In the genomic region with DNA sequence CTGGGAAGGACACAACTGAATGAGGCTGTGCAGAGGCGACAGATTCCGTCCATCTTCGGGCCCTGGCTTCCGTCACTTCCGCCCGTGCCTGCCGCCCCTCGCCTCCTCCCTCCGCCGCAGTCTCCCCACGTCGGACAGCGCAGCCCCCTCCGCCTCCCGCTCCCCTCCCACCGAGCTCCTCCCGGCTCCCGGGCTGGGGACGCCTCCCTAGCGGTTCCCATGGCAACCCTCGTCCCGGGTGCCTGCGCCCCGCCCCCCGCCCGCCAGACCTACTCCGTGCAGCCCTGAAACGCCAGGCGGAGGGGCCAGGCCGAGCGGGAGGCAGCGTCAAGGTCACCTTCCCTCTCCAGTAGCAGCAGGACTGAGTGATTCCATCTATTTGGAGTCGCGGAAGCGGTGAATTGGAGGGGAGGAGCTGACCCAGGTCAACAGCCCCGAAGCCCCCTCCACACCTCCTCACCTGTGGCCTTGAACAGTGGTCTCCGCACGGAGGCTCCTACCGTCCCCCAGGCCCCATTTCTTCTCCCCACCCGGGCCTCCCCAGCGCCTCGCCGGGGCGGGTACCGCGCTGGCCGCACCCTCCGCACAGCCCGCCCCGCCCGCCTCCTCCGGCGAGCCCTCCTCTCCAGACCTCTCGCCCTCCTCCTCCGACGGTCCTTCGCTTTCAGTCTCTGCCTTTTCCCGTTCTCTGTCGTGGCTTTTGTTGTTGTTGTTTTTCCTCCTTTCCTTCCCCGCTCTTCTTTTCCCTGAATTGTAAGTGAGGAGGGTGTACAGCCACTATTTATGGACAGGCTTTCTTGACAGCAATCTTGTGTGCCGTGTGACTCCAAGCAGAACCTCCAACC, we compare ENCODE assay signal across 1 cellular context.
A peak's percentile ranks its signal among the peaks of the same experiment; 100 is the strongest.
TF ChIP-seq lines count a peak whose summit lies in the region.

No MANE protein-coding gene starts in this region.

TF ChIP-seq in HepG2, 621 proteins besides CTCF, POLR2A, EP300 and RAD21 (continued from another document and continues in another):
- TF ChIP-seq, protein P1, sequence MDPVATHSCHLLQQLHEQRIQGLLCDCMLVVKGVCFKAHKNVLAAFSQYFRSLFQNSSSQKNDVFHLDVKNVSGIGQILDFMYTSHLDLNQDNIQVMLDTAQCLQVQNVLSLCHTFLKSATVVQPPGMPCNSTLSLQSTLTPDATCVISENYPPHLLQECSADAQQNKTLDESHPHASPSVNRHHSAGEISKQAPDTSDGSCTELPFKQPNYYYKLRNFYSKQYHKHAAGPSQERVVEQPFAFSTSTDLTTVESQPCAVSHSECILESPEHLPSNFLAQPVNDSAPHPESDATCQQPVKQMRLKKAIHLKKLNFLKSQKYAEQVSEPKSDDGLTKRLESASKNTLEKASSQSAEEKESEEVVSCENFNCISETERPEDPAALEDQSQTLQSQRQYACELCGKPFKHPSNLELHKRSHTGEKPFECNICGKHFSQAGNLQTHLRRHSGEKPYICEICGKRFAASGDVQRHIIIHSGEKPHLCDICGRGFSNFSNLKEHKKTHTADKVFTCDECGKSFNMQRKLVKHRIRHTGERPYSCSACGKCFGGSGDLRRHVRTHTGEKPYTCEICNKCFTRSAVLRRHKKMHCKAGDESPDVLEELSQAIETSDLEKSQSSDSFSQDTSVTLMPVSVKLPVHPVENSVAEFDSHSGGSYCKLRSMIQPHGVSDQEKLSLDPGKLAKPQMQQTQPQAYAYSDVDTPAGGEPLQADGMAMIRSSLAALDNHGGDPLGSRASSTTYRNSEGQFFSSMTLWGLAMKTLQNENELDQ (CRISPR knock-in tag; IDR thresholded peaks at IDR 0.05; ENCODE audit: borderline replicate concordance) = no peak
- TF ChIP-seq ZNF713 (CRISPR knock-in tag; IDR thresholded peaks at IDR 0.05) (peak; percentile 37; the same call in 1 of the 2 replicates), NFYC (CRISPR knock-in tag; IDR thresholded peaks at IDR 0.05) (peak; percentile 44; the same call in 1 of the 2 replicates), ZMAT3 (CRISPR knock-in tag; conservative IDR thresholded peaks at IDR 0.05) (peak; percentile 23; the same call in 1 of the 2 replicates), RFX1 (IDR thresholded peaks at IDR 0.05) (peak; percentile 99), NFIC (IDR thresholded peaks at IDR 0.05; ENCODE audit: low read length) (no peak), MZF1 (CRISPR knock-in tag; IDR thresholded peaks at IDR 0.05; ENCODE audit: borderline replicate concordance) (0 out of 2 replicates have a peak, but pooled peaks have one; percentile 70), SATB2 (CRISPR knock-in tag; IDR thresholded peaks at IDR 0.05) (peak; percentile 23; the same call in 1 of the 2 replicates), SMC3 (IDR thresholded peaks at IDR 0.05; ENCODE audit: low read length) (peak; percentile 3; the same call in 1 of the 2 replicates), SIX4 (CRISPR knock-in tag; IDR thresholded peaks at IDR 0.05) (peak; percentile 88), ADNP (CRISPR knock-in tag; IDR thresholded peaks at IDR 0.05) (peak; percentile 21; the same call in 1 of the 2 replicates)
- TF ChIP-seq, protein P2, sequence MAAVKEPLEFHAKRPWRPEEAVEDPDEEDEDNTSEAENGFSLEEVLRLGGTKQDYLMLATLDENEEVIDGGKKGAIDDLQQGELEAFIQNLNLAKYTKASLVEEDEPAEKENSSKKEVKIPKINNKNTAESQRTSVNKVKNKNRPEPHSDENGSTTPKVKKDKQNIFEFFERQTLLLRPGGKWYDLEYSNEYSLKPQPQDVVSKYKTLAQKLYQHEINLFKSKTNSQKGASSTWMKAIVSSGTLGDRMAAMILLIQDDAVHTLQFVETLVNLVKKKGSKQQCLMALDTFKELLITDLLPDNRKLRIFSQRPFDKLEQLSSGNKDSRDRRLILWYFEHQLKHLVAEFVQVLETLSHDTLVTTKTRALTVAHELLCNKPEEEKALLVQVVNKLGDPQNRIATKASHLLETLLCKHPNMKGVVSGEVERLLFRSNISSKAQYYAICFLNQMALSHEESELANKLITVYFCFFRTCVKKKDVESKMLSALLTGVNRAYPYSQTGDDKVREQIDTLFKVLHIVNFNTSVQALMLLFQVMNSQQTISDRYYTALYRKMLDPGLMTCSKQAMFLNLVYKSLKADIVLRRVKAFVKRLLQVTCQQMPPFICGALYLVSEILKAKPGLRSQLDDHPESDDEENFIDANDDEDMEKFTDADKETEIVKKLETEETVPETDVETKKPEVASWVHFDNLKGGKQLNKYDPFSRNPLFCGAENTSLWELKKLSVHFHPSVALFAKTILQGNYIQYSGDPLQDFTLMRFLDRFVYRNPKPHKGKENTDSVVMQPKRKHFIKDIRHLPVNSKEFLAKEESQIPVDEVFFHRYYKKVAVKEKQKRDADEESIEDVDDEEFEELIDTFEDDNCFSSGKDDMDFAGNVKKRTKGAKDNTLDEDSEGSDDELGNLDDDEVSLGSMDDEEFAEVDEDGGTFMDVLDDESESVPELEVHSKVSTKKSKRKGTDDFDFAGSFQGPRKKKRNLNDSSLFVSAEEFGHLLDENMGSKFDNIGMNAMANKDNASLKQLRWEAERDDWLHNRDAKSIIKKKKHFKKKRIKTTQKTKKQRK (IDR thresholded peaks at IDR 0.05; ENCODE audit: low read length) = no peak
- TF ChIP-seq, protein P3, sequence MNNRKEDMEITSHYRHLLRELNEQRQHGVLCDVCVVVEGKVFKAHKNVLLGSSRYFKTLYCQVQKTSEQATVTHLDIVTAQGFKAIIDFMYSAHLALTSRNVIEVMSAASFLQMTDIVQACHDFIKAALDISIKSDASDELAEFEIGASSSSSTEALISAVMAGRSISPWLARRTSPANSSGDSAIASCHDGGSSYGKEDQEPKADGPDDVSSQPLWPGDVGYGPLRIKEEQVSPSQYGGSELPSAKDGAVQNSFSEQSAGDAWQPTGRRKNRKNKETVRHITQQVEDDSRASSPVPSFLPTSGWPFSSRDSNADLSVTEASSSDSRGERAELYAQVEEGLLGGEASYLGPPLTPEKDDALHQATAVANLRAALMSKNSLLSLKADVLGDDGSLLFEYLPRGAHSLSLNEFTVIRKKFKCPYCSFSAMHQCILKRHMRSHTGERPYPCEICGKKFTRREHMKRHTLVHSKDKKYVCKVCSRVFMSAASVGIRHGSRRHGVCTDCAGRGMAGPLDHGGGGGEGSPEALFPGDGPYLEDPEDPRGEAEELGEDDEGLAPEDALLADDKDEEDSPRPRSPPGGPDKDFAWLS (CRISPR knock-in tag; IDR thresholded peaks at IDR 0.05; ENCODE audit: borderline replicate concordance) = peak; percentile 56; the same call in 1 of the 2 replicates
- TF ChIP-seq, protein P4, sequence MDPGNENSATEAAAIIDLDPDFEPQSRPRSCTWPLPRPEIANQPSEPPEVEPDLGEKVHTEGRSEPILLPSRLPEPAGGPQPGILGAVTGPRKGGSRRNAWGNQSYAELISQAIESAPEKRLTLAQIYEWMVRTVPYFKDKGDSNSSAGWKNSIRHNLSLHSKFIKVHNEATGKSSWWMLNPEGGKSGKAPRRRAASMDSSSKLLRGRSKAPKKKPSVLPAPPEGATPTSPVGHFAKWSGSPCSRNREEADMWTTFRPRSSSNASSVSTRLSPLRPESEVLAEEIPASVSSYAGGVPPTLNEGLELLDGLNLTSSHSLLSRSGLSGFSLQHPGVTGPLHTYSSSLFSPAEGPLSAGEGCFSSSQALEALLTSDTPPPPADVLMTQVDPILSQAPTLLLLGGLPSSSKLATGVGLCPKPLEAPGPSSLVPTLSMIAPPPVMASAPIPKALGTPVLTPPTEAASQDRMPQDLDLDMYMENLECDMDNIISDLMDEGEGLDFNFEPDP (CRISPR knock-in tag; conservative IDR thresholded peaks at IDR 0.05) = no peak; the same call in 1 of the 2 replicates
- TF ChIP-seq, protein P5, sequence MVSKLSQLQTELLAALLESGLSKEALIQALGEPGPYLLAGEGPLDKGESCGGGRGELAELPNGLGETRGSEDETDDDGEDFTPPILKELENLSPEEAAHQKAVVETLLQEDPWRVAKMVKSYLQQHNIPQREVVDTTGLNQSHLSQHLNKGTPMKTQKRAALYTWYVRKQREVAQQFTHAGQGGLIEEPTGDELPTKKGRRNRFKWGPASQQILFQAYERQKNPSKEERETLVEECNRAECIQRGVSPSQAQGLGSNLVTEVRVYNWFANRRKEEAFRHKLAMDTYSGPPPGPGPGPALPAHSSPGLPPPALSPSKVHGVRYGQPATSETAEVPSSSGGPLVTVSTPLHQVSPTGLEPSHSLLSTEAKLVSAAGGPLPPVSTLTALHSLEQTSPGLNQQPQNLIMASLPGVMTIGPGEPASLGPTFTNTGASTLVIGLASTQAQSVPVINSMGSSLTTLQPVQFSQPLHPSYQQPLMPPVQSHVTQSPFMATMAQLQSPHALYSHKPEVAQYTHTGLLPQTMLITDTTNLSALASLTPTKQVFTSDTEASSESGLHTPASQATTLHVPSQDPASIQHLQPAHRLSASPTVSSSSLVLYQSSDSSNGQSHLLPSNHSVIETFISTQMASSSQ (IDR thresholded peaks at IDR 0.05; ENCODE audit: low read depth) = no peak
- TF ChIP-seq, protein P5 (CRISPR knock-in tag; IDR thresholded peaks at IDR 0.05; ENCODE audit: borderline replicate concordance) = peak; percentile 94
- TF ChIP-seq, protein P6, sequence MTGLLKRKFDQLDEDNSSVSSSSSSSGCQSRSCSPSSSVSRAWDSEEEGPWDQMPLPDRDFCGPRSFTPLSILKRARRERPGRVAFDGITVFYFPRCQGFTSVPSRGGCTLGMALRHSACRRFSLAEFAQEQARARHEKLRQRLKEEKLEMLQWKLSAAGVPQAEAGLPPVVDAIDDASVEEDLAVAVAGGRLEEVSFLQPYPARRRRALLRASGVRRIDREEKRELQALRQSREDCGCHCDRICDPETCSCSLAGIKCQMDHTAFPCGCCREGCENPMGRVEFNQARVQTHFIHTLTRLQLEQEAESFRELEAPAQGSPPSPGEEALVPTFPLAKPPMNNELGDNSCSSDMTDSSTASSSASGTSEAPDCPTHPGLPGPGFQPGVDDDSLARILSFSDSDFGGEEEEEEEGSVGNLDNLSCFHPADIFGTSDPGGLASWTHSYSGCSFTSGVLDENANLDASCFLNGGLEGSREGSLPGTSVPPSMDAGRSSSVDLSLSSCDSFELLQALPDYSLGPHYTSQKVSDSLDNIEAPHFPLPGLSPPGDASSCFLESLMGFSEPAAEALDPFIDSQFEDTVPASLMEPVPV (CRISPR knock-in tag; IDR thresholded peaks at IDR 0.05) = peak; percentile 96; the same call in 1 of the 2 replicates
- TF ChIP-seq, protein P7, sequence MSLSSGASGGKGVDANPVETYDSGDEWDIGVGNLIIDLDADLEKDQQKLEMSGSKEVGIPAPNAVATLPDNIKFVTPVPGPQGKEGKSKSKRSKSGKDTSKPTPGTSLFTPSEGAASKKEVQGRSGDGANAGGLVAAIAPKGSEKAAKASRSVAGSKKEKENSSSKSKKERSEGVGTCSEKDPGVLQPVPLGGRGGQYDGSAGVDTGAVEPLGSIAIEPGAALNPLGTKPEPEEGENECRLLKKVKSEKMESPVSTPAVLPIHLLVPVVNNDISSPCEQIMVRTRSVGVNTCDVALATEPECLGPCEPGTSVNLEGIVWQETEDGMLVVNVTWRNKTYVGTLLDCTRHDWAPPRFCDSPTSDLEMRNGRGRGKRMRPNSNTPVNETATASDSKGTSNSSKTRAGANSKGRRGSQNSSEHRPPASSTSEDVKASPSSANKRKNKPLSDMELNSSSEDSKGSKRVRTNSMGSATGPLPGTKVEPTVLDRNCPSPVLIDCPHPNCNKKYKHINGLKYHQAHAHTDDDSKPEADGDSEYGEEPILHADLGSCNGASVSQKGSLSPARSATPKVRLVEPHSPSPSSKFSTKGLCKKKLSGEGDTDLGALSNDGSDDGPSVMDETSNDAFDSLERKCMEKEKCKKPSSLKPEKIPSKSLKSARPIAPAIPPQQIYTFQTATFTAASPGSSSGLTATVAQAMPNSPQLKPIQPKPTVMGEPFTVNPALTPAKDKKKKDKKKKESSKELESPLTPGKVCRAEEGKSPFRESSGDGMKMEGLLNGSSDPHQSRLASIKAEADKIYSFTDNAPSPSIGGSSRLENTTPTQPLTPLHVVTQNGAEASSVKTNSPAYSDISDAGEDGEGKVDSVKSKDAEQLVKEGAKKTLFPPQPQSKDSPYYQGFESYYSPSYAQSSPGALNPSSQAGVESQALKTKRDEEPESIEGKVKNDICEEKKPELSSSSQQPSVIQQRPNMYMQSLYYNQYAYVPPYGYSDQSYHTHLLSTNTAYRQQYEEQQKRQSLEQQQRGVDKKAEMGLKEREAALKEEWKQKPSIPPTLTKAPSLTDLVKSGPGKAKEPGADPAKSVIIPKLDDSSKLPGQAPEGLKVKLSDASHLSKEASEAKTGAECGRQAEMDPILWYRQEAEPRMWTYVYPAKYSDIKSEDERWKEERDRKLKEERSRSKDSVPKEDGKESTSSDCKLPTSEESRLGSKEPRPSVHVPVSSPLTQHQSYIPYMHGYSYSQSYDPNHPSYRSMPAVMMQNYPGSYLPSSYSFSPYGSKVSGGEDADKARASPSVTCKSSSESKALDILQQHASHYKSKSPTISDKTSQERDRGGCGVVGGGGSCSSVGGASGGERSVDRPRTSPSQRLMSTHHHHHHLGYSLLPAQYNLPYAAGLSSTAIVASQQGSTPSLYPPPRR (CRISPR knock-in tag; IDR thresholded peaks at IDR 0.05; ENCODE audit: borderline replicate concordance) = peak; percentile 98
- TF ChIP-seq, protein P8, sequence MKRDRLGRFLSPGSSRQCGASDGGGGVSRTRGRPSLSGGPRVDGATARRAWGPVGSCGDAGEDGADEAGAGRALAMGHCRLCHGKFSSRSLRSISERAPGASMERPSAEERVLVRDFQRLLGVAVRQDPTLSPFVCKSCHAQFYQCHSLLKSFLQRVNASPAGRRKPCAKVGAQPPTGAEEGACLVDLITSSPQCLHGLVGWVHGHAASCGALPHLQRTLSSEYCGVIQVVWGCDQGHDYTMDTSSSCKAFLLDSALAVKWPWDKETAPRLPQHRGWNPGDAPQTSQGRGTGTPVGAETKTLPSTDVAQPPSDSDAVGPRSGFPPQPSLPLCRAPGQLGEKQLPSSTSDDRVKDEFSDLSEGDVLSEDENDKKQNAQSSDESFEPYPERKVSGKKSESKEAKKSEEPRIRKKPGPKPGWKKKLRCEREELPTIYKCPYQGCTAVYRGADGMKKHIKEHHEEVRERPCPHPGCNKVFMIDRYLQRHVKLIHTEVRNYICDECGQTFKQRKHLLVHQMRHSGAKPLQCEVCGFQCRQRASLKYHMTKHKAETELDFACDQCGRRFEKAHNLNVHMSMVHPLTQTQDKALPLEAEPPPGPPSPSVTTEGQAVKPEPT (CRISPR knock-in tag; IDR thresholded peaks at IDR 0.05; ENCODE audit: low read depth) = 0 out of 2 replicates have a peak, but pooled peaks have one; percentile 33
